Comparison of ENCODE assay signal across 1 cellular context in the genomic region with DNA sequence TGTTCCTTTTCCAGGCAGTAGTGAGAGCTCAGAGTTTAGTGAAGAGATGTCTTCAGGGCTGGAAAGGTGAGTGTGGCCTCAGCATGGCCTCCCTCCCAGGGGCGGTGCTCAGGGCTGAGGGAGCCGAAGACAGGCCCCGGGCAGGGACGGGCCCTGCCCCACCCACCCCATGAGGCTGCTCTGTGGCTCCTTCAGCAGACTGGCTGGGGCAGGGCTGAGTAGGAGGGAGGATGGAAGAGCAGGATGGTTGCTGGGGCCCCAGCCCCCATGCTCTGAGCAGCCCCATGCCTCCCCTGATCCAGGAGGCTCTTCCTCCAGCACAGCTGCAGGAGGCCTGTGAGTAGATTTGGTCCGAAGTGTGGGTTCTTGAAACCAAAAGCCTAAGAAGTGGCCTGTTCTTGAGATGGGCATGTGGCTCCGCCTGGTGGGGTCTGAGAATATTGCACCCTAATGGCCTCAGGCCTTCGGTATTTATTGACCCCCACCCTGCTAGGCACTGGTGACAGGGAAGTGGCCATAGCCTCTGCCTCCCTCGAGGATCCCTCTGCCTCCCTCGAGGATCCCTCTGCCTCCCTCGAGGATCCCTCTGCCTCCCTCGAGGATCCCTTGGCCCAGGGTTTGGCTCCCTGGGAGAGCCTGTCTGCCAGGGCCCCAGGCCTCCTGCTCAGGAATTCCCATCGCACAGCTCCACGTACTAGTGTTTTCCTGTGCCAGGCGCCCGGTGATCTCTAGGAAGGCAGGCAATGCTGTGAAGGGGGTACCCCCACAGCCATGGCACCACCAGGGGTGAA.
TF ChIP-seq lines count a peak whose summit lies in the region.

No MANE protein-coding gene starts in this region.

TF ChIP-seq in HepG2, 621 proteins besides CTCF, POLR2A, EP300 and RAD21 (continued from another document and continues in another):
- TF ChIP-seq, protein P1, sequence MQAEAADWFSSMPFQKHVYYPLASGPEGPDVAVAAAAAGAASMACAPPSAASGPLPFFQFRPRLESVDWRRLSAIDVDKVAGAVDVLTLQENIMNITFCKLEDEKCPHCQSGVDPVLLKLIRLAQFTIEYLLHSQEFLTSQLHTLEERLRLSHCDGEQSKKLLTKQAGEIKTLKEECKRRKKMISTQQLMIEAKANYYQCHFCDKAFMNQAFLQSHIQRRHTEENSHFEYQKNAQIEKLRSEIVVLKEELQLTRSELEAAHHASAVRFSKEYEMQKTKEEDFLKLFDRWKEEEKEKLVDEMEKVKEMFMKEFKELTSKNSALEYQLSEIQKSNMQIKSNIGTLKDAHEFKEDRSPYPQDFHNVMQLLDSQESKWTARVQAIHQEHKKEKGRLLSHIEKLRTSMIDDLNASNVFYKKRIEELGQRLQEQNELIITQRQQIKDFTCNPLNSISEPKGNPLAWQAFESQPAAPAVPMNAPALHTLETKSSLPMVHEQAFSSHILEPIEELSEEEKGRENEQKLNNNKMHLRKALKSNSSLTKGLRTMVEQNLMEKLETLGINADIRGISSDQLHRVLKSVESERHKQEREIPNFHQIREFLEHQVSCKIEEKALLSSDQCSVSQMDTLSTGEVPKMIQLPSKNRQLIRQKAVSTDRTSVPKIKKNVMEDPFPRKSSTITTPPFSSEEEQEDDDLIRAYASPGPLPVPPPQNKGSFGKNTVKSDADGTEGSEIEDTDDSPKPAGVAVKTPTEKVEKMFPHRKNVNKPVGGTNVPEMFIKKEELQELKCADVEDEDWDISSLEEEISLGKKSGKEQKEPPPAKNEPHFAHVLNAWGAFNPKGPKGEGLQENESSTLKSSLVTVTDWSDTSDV (CRISPR knock-in tag; IDR thresholded peaks at IDR 0.05), result no peak
- TF ChIP-seq MEIS2 (CRISPR knock-in tag; IDR thresholded peaks at IDR 0.05), result no peak
- TF ChIP-seq AHR (CRISPR knock-in tag; IDR thresholded peaks at IDR 0.05), result no peak
- TF ChIP-seq, protein P2, sequence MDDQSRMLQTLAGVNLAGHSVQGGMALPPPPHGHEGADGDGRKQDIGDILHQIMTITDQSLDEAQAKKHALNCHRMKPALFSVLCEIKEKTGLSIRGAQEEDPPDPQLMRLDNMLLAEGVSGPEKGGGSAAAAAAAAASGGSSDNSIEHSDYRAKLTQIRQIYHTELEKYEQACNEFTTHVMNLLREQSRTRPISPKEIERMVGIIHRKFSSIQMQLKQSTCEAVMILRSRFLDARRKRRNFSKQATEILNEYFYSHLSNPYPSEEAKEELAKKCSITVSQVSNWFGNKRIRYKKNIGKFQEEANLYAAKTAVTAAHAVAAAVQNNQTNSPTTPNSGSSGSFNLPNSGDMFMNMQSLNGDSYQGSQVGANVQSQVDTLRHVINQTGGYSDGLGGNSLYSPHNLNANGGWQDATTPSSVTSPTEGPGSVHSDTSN (CRISPR knock-in tag; IDR thresholded peaks at IDR 0.05; ENCODE audit: borderline replicate concordance), result no peak
- no peak for TF ChIP-seq ZNF883 (CRISPR knock-in tag; IDR thresholded peaks at IDR 0.05; ENCODE audit: not compliant biosample characterization)
- no peak for TF ChIP-seq ZNF557 (CRISPR knock-in tag; IDR thresholded peaks at IDR 0.05)
- TF ChIP-seq FOSL2 (CRISPR knock-in tag; IDR thresholded peaks at IDR 0.05), result peak; percentile 17; the same call in 1 of the 2 replicates
- no peak for TF ChIP-seq SUZ12 (IDR thresholded peaks at IDR 0.05; ENCODE audit: low read depth, low read length)
- TF ChIP-seq, protein P3, sequence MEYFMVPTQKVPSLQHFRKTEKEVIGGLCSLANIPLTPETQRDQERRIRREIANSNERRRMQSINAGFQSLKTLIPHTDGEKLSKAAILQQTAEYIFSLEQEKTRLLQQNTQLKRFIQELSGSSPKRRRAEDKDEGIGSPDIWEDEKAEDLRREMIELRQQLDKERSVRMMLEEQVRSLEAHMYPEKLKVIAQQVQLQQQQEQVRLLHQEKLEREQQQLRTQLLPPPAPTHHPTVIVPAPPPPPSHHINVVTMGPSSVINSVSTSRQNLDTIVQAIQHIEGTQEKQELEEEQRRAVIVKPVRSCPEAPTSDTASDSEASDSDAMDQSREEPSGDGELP (IDR thresholded peaks at IDR 0.05; ENCODE audit: borderline replicate concordance, low read depth), result no peak
- TF ChIP-seq XBP1 (CRISPR knock-in tag; IDR thresholded peaks at IDR 0.05), result no peak
- TF ChIP-seq, protein P4, sequence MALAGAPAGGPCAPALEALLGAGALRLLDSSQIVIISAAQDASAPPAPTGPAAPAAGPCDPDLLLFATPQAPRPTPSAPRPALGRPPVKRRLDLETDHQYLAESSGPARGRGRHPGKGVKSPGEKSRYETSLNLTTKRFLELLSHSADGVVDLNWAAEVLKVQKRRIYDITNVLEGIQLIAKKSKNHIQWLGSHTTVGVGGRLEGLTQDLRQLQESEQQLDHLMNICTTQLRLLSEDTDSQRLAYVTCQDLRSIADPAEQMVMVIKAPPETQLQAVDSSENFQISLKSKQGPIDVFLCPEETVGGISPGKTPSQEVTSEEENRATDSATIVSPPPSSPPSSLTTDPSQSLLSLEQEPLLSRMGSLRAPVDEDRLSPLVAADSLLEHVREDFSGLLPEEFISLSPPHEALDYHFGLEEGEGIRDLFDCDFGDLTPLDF (CRISPR knock-in tag; IDR thresholded peaks at IDR 0.05), result no peak
- TF ChIP-seq ZFP62 (CRISPR knock-in tag; IDR thresholded peaks at IDR 0.05), result no peak
- TF ChIP-seq MTF1 (CRISPR knock-in tag; IDR thresholded peaks at IDR 0.05), result no peak
- no peak for TF ChIP-seq MBD4 (IDR thresholded peaks at IDR 0.05; ENCODE audit: borderline replicate concordance, low read length)
- TF ChIP-seq, protein P5, sequence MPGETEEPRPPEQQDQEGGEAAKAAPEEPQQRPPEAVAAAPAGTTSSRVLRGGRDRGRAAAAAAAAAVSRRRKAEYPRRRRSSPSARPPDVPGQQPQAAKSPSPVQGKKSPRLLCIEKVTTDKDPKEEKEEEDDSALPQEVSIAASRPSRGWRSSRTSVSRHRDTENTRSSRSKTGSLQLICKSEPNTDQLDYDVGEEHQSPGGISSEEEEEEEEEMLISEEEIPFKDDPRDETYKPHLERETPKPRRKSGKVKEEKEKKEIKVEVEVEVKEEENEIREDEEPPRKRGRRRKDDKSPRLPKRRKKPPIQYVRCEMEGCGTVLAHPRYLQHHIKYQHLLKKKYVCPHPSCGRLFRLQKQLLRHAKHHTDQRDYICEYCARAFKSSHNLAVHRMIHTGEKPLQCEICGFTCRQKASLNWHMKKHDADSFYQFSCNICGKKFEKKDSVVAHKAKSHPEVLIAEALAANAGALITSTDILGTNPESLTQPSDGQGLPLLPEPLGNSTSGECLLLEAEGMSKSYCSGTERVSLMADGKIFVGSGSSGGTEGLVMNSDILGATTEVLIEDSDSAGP (CRISPR knock-in tag; IDR thresholded peaks at IDR 0.05; ENCODE audit: borderline replicate concordance), result no peak
- no peak for TF ChIP-seq SP140L (CRISPR knock-in tag; IDR thresholded peaks at IDR 0.05; ENCODE audit: borderline replicate concordance)
- TF ChIP-seq NAIF1 (CRISPR knock-in tag; IDR thresholded peaks at IDR 0.05; ENCODE audit: borderline replicate concordance), result no peak
- TF ChIP-seq, protein P6, sequence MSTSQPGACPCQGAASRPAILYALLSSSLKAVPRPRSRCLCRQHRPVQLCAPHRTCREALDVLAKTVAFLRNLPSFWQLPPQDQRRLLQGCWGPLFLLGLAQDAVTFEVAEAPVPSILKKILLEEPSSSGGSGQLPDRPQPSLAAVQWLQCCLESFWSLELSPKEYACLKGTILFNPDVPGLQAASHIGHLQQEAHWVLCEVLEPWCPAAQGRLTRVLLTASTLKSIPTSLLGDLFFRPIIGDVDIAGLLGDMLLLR (CRISPR knock-in tag; IDR thresholded peaks at IDR 0.05), result 0 out of 2 replicates have a peak, but pooled peaks have one; percentile 11
- TF ChIP-seq FIP1L1 (IDR thresholded peaks at IDR 0.05; ENCODE audit: borderline replicate concordance, insufficient read depth, low read depth, low read length), result no peak
- TF ChIP-seq AKAP8 (CRISPR knock-in tag; IDR thresholded peaks at IDR 0.05), result 0 out of 2 replicates have a peak, but pooled peaks have one; percentile 36
- TF ChIP-seq, protein P7, sequence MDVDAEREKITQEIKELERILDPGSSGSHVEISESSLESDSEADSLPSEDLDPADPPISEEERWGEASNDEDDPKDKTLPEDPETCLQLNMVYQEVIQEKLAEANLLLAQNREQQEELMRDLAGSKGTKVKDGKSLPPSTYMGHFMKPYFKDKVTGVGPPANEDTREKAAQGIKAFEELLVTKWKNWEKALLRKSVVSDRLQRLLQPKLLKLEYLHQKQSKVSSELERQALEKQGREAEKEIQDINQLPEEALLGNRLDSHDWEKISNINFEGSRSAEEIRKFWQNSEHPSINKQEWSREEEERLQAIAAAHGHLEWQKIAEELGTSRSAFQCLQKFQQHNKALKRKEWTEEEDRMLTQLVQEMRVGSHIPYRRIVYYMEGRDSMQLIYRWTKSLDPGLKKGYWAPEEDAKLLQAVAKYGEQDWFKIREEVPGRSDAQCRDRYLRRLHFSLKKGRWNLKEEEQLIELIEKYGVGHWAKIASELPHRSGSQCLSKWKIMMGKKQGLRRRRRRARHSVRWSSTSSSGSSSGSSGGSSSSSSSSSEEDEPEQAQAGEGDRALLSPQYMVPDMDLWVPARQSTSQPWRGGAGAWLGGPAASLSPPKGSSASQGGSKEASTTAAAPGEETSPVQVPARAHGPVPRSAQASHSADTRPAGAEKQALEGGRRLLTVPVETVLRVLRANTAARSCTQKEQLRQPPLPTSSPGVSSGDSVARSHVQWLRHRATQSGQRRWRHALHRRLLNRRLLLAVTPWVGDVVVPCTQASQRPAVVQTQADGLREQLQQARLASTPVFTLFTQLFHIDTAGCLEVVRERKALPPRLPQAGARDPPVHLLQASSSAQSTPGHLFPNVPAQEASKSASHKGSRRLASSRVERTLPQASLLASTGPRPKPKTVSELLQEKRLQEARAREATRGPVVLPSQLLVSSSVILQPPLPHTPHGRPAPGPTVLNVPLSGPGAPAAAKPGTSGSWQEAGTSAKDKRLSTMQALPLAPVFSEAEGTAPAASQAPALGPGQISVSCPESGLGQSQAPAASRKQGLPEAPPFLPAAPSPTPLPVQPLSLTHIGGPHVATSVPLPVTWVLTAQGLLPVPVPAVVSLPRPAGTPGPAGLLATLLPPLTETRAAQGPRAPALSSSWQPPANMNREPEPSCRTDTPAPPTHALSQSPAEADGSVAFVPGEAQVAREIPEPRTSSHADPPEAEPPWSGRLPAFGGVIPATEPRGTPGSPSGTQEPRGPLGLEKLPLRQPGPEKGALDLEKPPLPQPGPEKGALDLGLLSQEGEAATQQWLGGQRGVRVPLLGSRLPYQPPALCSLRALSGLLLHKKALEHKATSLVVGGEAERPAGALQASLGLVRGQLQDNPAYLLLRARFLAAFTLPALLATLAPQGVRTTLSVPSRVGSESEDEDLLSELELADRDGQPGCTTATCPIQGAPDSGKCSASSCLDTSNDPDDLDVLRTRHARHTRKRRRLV (CRISPR knock-in tag; IDR thresholded peaks at IDR 0.05), result no peak
- no peak for TF ChIP-seq PTBP1 (IDR thresholded peaks at IDR 0.05; ENCODE audit: low read depth, low read length, poor library complexity, severe bottlenecking)
- TF ChIP-seq MXI1 (IDR thresholded peaks at IDR 0.05; ENCODE audit: borderline replicate concordance, low read depth, low read length), result 0 out of 3 replicates have a peak, but pooled peaks have one; percentile 32
- TF ChIP-seq ATF7-NPFF (CRISPR knock-in tag; IDR thresholded peaks at IDR 0.05; ENCODE audit: low read depth), result no peak
- no peak for TF ChIP-seq RNF2 (conservative IDR thresholded peaks at IDR 0.05; ENCODE audit: low read depth)
- TF ChIP-seq EEA1 (CRISPR knock-in tag; IDR thresholded peaks at IDR 0.05; ENCODE audit: borderline replicate concordance), result no peak
- peak; percentile 34 for TF ChIP-seq RBM39 (IDR thresholded peaks at IDR 0.05; ENCODE audit: low read depth, low read length, poor library complexity, severe bottlenecking)
- TF ChIP-seq SPEN (CRISPR knock-in tag; IDR thresholded peaks at IDR 0.05; ENCODE audit: low read depth), result 0 out of 2 replicates have a peak, but pooled peaks have one; percentile 17
- TF ChIP-seq PAX8 (CRISPR knock-in tag; IDR thresholded peaks at IDR 0.05; ENCODE audit: borderline replicate concordance), result no peak
- TF ChIP-seq, protein P8, sequence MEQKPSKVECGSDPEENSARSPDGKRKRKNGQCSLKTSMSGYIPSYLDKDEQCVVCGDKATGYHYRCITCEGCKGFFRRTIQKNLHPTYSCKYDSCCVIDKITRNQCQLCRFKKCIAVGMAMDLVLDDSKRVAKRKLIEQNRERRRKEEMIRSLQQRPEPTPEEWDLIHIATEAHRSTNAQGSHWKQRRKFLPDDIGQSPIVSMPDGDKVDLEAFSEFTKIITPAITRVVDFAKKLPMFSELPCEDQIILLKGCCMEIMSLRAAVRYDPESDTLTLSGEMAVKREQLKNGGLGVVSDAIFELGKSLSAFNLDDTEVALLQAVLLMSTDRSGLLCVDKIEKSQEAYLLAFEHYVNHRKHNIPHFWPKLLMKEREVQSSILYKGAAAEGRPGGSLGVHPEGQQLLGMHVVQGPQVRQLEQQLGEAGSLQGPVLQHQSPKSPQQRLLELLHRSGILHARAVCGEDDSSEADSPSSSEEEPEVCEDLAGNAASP (CRISPR knock-in tag; IDR thresholded peaks at IDR 0.05; ENCODE audit: borderline replicate concordance), result 0 out of 2 replicates have a peak, but pooled peaks have one; percentile 31
- TF ChIP-seq ZNF10 (CRISPR knock-in tag; IDR thresholded peaks at IDR 0.05; ENCODE audit: borderline replicate concordance, low read depth), result no peak
- no peak for TF ChIP-seq MTA1 (CRISPR knock-in tag; IDR thresholded peaks at IDR 0.05; ENCODE audit: borderline replicate concordance)
- no peak for TF ChIP-seq ZNF781 (CRISPR knock-in tag; IDR thresholded peaks at IDR 0.05; ENCODE audit: borderline replicate concordance, not compliant biosample characterization)
- TF ChIP-seq, protein P9, sequence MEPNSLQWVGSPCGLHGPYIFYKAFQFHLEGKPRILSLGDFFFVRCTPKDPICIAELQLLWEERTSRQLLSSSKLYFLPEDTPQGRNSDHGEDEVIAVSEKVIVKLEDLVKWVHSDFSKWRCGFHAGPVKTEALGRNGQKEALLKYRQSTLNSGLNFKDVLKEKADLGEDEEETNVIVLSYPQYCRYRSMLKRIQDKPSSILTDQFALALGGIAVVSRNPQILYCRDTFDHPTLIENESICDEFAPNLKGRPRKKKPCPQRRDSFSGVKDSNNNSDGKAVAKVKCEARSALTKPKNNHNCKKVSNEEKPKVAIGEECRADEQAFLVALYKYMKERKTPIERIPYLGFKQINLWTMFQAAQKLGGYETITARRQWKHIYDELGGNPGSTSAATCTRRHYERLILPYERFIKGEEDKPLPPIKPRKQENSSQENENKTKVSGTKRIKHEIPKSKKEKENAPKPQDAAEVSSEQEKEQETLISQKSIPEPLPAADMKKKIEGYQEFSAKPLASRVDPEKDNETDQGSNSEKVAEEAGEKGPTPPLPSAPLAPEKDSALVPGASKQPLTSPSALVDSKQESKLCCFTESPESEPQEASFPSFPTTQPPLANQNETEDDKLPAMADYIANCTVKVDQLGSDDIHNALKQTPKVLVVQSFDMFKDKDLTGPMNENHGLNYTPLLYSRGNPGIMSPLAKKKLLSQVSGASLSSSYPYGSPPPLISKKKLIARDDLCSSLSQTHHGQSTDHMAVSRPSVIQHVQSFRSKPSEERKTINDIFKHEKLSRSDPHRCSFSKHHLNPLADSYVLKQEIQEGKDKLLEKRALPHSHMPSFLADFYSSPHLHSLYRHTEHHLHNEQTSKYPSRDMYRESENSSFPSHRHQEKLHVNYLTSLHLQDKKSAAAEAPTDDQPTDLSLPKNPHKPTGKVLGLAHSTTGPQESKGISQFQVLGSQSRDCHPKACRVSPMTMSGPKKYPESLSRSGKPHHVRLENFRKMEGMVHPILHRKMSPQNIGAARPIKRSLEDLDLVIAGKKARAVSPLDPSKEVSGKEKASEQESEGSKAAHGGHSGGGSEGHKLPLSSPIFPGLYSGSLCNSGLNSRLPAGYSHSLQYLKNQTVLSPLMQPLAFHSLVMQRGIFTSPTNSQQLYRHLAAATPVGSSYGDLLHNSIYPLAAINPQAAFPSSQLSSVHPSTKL (CRISPR knock-in tag; IDR thresholded peaks at IDR 0.05), result no peak
- TF ChIP-seq SMC3 (IDR thresholded peaks at IDR 0.05; ENCODE audit: low read length), result peak; percentile 93
- TF ChIP-seq ZNF432 (CRISPR knock-in tag; IDR thresholded peaks at IDR 0.05; ENCODE audit: borderline replicate concordance), result no peak
- TF ChIP-seq SMAD9 (CRISPR knock-in tag; IDR thresholded peaks at IDR 0.05), result no peak
- TF ChIP-seq PAWR (CRISPR knock-in tag; IDR thresholded peaks at IDR 0.05; ENCODE audit: borderline replicate concordance), result no peak
